25 cellular contexts compared by ENCODE assay signal in the genomic region with DNA sequence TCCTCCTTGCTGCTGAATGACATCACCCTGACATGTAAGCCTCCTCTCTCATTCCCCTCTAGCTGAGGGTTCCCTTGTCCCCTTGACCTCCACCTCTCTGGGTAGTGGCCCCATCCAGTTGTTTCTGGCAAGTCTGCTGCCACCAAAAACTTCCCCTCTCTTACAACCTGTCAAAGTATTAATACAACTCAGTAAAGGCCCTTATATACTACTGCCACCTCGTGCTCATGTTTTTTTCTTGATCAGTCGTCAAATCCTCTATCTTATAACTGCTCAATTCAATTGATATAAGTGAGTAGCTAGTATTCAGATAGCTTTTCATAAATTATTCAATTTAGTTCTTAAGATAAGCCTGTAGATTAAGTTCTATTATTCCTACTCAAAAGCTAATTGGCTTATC.
DNase-seq lines count a peak whose midpoint lies in the region; ATAC-seq, FAIRE-seq and TF ChIP-seq lines count a peak whose summit lies in the region.
"Had no signal": no experiment of that assay in that cellular context is flagged by ENCODE, and none has a peak within 500 bp of the region (broad histone marks: within the 10 kb centered on the region; RNA-seq: fewer than 3 reads in every experiment).

No MANE protein-coding gene starts in this region.

- H3K4ac ChIP-seq in mesenchymal stem cell (ENCODE audit: low read depth in 1 of 2, low read length in 2 of 2), result no peak overlapping the region

- H3K4me3 ChIP-seq in mesenchymal stem cell (ENCODE audit: insufficient read depth in 1 of 2, low read depth in 1 of 2, low read length in 2 of 2) (no peak overlapping the region), aorta (ENCODE audit: low read length in 2 of 2) (no peak overlapping the region)
- H3K4me3 ChIP-seq: breast epithelium, heart left ventricle, prostate gland, upper lobe of left lung had no signal

- H3K9me3 ChIP-seq in mesenchymal stem cell (ENCODE audit: control insufficient read depth, low read length) (no peaks in the 10 kb centered on the region), aorta (ENCODE audit: control insufficient read depth, low read length) (no peaks in the 10 kb centered on the region)
- H3K9me3 ChIP-seq: BE2C, breast epithelium, heart left ventricle, prostate gland, upper lobe of left lung had no signal

- H3K4me2 ChIP-seq in mesenchymal stem cell (ENCODE audit: low read length, poor library complexity, severe bottlenecking), result no peak overlapping the region

- no peak overlapping the region for H4K91ac ChIP-seq in mesenchymal stem cell (ENCODE audit: low read length)

- no peak for DNase-seq in GM10266 (ENCODE audit: extremely low spot score)
- DNase-seq in GM19239 (ENCODE audit: insufficient read length, low spot score), result no peak
- no peak for DNase-seq in mesenchymal stem cell
- DNase-seq in retina, result no peak
- no peak for DNase-seq in NOMO-1 (lab: John Stamatoyannopoulos, UW; ENCODE audit: unreplicated experiment in 2 of 2)
- no peak for DNase-seq in NCI-H446 treated with DMSO at 0.1 percent for 48 hours (lab: John Stamatoyannopoulos, UW)
- DNase-seq in aorta, result no peak
- DNase-seq: activated CD4-positive, alpha-beta T cell treated with anti-CD3 and anti-CD28 coated beads, Interleukin-2, amount 10 ng/mL, durations not matched to agents 7 days and 5 days; activated CD8-positive, alpha-beta memory T cell treated with anti-CD3 and anti-CD28 coated beads, Interleukin-2, amount 10 ng/mL, durations not matched to agents 7 days and 5 days; activated naive CD4-positive, alpha-beta T cell treated with anti-CD3 and anti-CD28 coated beads for 36 hours; amniotic stem cell; BE2C; effector CD4-positive, alpha-beta T cell; erythroblast; GF-D8; H7; heart left ventricle; NCI-H1105 treated with DMSO at 0.1 percent for 48 hours; NCI-H2081 treated with DMSO at 0.1 percent for 48 hours; NCI-H446; T-helper 17 cell; upper lobe of left lung had no signal

- H2BK12ac ChIP-seq in mesenchymal stem cell (ENCODE audit: low read length in 2 of 2), result peak overlapping the region; percentile 38 to 72

- peak overlapping the region in 1 of 2 experiments; percentile 24 for H3K18ac ChIP-seq in mesenchymal stem cell (ENCODE audit: low read depth in 1 of 2, low read length in 2 of 2)

- peak; percentile 12 for TF ChIP-seq CTCF in GM10266 (IDR thresholded peaks at IDR 0.05; ENCODE audit: control insufficient read depth, insufficient read depth, low read depth, missing control alignments)

- no peak overlapping the region for H2BK5ac ChIP-seq in mesenchymal stem cell (ENCODE audit: low read depth, low read length, poor library complexity, severe bottlenecking)

- peak; percentile 28 for ATAC-seq in HG03571 (IDR thresholded peaks at IDR 0.05; ENCODE audit: unreplicated experiment)
- ATAC-seq in aorta (ENCODE audit: low FRiP score), result no peak
- ATAC-seq: activated CD8-positive, alpha-beta memory T cell treated with anti-CD3 and anti-CD28 coated beads, Interleukin-2, amount 10 ng/mL, durations not matched to agents 7 days and 5 days; heart left ventricle; T-helper 17 cell had no signal

- no CpG with 5 or more reads among the region's 2 CpGs for WGBS in mesenchymal stem cell
- WGBS in aorta, 2 donors, result 96 to 99% methylated on average over 2 of the region's 2 CpGs

- H2AFZ ChIP-seq in mesenchymal stem cell (ENCODE audit: low read depth, low read length), result no peak overlapping the region

- no peak overlapping the region for H3K27ac ChIP-seq in mesenchymal stem cell (ENCODE audit: low read length, poor library complexity, severe bottlenecking)
- no peak overlapping the region for H3K27ac ChIP-seq in aorta (ENCODE audit: low read depth in 1 of 2, low read length in 2 of 2)
- H3K27ac ChIP-seq: breast epithelium, heart left ventricle, prostate gland, upper lobe of left lung had no signal

- FAIRE-seq in GM19239 (lab: Jason Lieb, UNC), result peak; percentile 84

- H2BK15ac ChIP-seq in mesenchymal stem cell (ENCODE audit: low read depth, poor library complexity, severe bottlenecking), result no peak overlapping the region

- H3K23ac ChIP-seq in mesenchymal stem cell (ENCODE audit: low read length in 2 of 2), result no peak overlapping the region

- no peak overlapping the region for H3K14ac ChIP-seq in mesenchymal stem cell (ENCODE audit: low read length in 2 of 2)

- no peak overlapping the region for H2BK120ac ChIP-seq in mesenchymal stem cell (ENCODE audit: low read depth, low read length)

- intact Hi-C loops in aorta (cut with DNase I), result no loop called here

- H3K4me1 ChIP-seq in mesenchymal stem cell (ENCODE audit: control insufficient read depth, insufficient read depth, low read depth, low read length), result no peaks in the 10 kb centered on the region
- H3K4me1 ChIP-seq in aorta (ENCODE audit: control insufficient read depth in 1 of 2, insufficient read depth in 2 of 2, low read length in 2 of 2), result no peaks in the 10 kb centered on the region
- H3K4me1 ChIP-seq: BE2C, breast epithelium, heart left ventricle, prostate gland, upper lobe of left lung had no signal

- H4K8ac ChIP-seq in mesenchymal stem cell (ENCODE audit: low read length), result peak overlapping the region; percentile 0

- H3K27me3 ChIP-seq in mesenchymal stem cell (ENCODE audit: control insufficient read depth in 1 of 2, insufficient read depth in 1 of 2, low read length in 2 of 2) (no peaks in the 10 kb centered on the region), aorta (ENCODE audit: control insufficient read depth in 1 of 2, insufficient read depth in 2 of 2, low read length in 1 of 2) (no peaks in the 10 kb centered on the region)
- H3K27me3 ChIP-seq: BE2C, breast epithelium, heart left ventricle, upper lobe of left lung had no signal

- no peak overlapping the region for H3K9ac ChIP-seq in mesenchymal stem cell (ENCODE audit: low read length)

- no peaks in the 10 kb centered on the region for H3K79me1 ChIP-seq in mesenchymal stem cell (replicated peaks; ENCODE audit: low read length, poor library complexity, severe bottlenecking)

- no peak overlapping the region for H2AK5ac ChIP-seq in mesenchymal stem cell (ENCODE audit: low read length, severe bottlenecking)

- H3K36me3 ChIP-seq in mesenchymal stem cell (ENCODE audit: control insufficient read depth in 1 of 2, insufficient read depth in 2 of 2, low read depth in 1 of 2, low read length in 2 of 2), result no peaks in the 10 kb centered on the region
- no peaks in the 10 kb centered on the region for H3K36me3 ChIP-seq in aorta (ENCODE audit: control insufficient read depth in 1 of 2, insufficient read depth in 2 of 2, low read length in 1 of 2)
- H3K36me3 ChIP-seq: BE2C, breast epithelium, heart left ventricle, prostate gland, upper lobe of left lung had no signal
